ENCODE assay signal across 18 cellular contexts in genomic region chr3:140166908-140167599, GRCh38.
DNase-seq lines count a peak whose midpoint lies in the region; ATAC-seq, FAIRE-seq and TF ChIP-seq lines count a peak whose summit lies in the region.
"Had no signal": no experiment of that assay in that cellular context is flagged by ENCODE, and none has a peak within 500 bp of the region (broad histone marks: within the 10 kb centered on the region; RNA-seq: fewer than 3 reads in every experiment).

No MANE protein-coding gene starts in this region.

- H2AFZ ChIP-seq in astrocyte (ENCODE audit: low read depth, low read length), result no peak overlapping the region

- H4K20me1 ChIP-seq in astrocyte (ENCODE audit: insufficient read depth, low read length), result no peaks in the 10 kb centered on the region

- no peaks in the 10 kb centered on the region for H3K79me2 ChIP-seq in astrocyte (ENCODE audit: insufficient read depth, low read length)

- ATAC-seq in left cardiac atrium, result peak; percentile 47 to 68
- peak; percentile 45 for ATAC-seq in left lung
- no peak for ATAC-seq in HG03442 (IDR thresholded peaks at IDR 0.05; ENCODE audit: unreplicated experiment)
- ATAC-seq: GM12878 had no signal

- no peak overlapping the region for H3K9ac ChIP-seq in astrocyte (ENCODE audit: low read length)

- H3K27ac ChIP-seq in right atrium auricular region (no peak overlapping the region), astrocyte (ENCODE audit: low read depth, low read length) (no peak overlapping the region), left lung (no peak overlapping the region)

- no peak overlapping the region for H3K27ac Mint-ChIP-seq in astrocyte (ENCODE audit: unreplicated experiment)
- H3K27ac Mint-ChIP-seq: CD4-positive, CD25-positive, alpha-beta regulatory T cell; IgD-negative memory B cell had no signal

- no peak overlapping the region for H3K4me3 Mint-ChIP-seq in astrocyte (ENCODE audit: unreplicated experiment)
- H3K4me3 Mint-ChIP-seq: CD4-positive, CD25-positive, alpha-beta regulatory T cell; IgD-negative memory B cell had no signal

- H3K27me3 ChIP-seq in right atrium auricular region (no peaks in the 10 kb centered on the region), astrocyte (ENCODE audit: insufficient read depth, low read length) (no peaks in the 10 kb centered on the region), left lung (no peaks in the 10 kb centered on the region)

- H3K4me1 ChIP-seq in right atrium auricular region (peaks cover 0 to 8% of the 10 kb centered on the region in 2 donors), astrocyte (ENCODE audit: insufficient read depth, low read length) (peaks cover 9% of the 10 kb centered on the region), left lung (no peaks in the 10 kb centered on the region)

- no peak for FAIRE-seq in astrocyte (lab: Jason Lieb, UNC)
- FAIRE-seq: A204.1, GM12878 had no signal

- H3K36me3 ChIP-seq in right atrium auricular region (no peaks in the 10 kb centered on the region), astrocyte (ENCODE audit: insufficient read depth, low read length) (no peaks in the 10 kb centered on the region), left lung (no peaks in the 10 kb centered on the region)

- DNase-seq in left cardiac atrium (no peak), right atrium auricular region (ENCODE audit: low spot score) (no peak), astrocyte (ENCODE audit: low read depth) (peak; percentile 42), left lung (no peak), mesenteric fat pad (ENCODE audit: low spot score) (no peak), mucosa of gallbladder (ENCODE audit: low spot score) (no peak)
- no peak for DNase-seq in activated CD4-positive, alpha-beta T cell treated with anti-CD3 and anti-CD28 coated beads, Interleukin-2, amount 50 U/mL, for 1 hour
- DNase-seq: AML-193; CD4-positive, CD25-positive, alpha-beta regulatory T cell; DMS79; NCI-H1105; NCI-H1694 treated with DMSO at 0.1 percent for 48 hours; NCI-H345; SHP77 had no signal

- TF ChIP-seq CTCF in right atrium auricular region (IDR thresholded peaks at IDR 0.05), result no peak
- TF ChIP-seq CTCF in astrocyte (IDR thresholded peaks at IDR 0.05; ENCODE audit: insufficient read depth, low read depth, low read length), result no peak
- TF ChIP-seq CTCF in left lung (IDR thresholded peaks at IDR 0.05), result no peak

- H3K4me2 ChIP-seq in astrocyte (ENCODE audit: low read length), result no peak overlapping the region

- H3K4me3 ChIP-seq in right atrium auricular region, result no peak overlapping the region
- no peak overlapping the region for H3K4me3 ChIP-seq in astrocyte (ENCODE audit: insufficient read depth, low read depth, low read length)
- H3K4me3 ChIP-seq in left lung, result no peak overlapping the region
- H3K4me3 ChIP-seq: GM12878 had no signal

- intact Hi-C loops in left cardiac atrium (cut with DNase I), result no loop called here
- intact Hi-C loops in left lung (cut with DNase I), result no loop called here

- H3K36me3 Mint-ChIP-seq in astrocyte (ENCODE audit: low read depth, unreplicated experiment), result no peaks in the 10 kb centered on the region
- H3K36me3 Mint-ChIP-seq: CD4-positive, CD25-positive, alpha-beta regulatory T cell; IgD-negative memory B cell had no signal

- peaks cover 0 to 7% of the 10 kb centered on the region in 2 donors for H3K9me3 ChIP-seq in right atrium auricular region
- H3K9me3 ChIP-seq in astrocyte (ENCODE audit: insufficient read depth, low read depth, low read length), result no peaks in the 10 kb centered on the region
- peaks cover 0 to 3% of the 10 kb centered on the region in 2 donors for H3K9me3 ChIP-seq in left lung

- no peaks in the 10 kb centered on the region for H3K9me3 Mint-ChIP-seq in astrocyte (ENCODE audit: unreplicated experiment)

- H3K4me1 Mint-ChIP-seq in astrocyte (ENCODE audit: low read depth, unreplicated experiment), result peaks cover 18% of the 10 kb centered on the region
- H3K4me1 Mint-ChIP-seq: CD4-positive, CD25-positive, alpha-beta regulatory T cell; IgD-negative memory B cell had no signal

- H3K27me3 Mint-ChIP-seq in astrocyte (ENCODE audit: low read depth, unreplicated experiment), result no peaks in the 10 kb centered on the region
- H3K27me3 Mint-ChIP-seq: CD4-positive, CD25-positive, alpha-beta regulatory T cell had no signal
